Comparison of ENCODE assay signal across 8 cellular contexts in the genomic region with DNA sequence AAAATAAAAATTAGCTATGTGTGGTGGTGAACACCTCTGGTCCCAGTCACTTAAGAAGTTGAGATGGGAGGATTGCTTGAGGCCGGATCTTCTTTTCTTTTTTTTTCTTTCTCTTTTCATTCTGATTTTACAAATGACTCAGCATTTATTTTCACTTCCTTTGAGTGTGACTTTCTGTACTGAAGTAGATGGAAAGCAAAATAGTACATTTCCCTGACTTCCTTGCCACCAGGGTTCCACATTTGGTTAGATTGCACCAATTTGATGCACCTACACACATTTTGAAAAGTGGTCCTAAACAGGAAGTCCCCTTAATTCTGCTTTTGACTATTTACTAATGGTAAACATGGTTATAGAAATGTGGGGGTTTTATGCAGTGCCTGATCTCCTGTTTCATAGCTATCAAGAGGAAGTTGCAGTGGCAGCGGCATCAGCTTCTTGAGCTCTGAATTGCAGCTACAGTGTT. TPM values are rescaled to one million over a fixed set of nuclear protein-coding genes. Genes with fewer than 3 reads are reported as not detected.
DNase-seq lines count a peak whose midpoint lies in the region; ATAC-seq and TF ChIP-seq lines count a peak whose summit lies in the region.

No MANE protein-coding gene starts in this region.

- ATAC-seq in GM21381 (IDR thresholded peaks at IDR 0.05; ENCODE audit: unreplicated experiment) (peak; percentile 94), HG03521 (IDR thresholded peaks at IDR 0.05; ENCODE audit: unreplicated experiment) (peak; percentile 85)

- H3K4me3 Mint-ChIP-seq in activated naive CD8-positive, alpha-beta T cell treated with anti-CD3 and anti-CD28 coated beads for 36 hours: peak overlapping the region; percentile 38

- no peaks in the 10 kb centered on the region for H3K36me3 Mint-ChIP-seq in activated naive CD8-positive, alpha-beta T cell treated with anti-CD3 and anti-CD28 coated beads for 36 hours

- DNase-seq in GM10266 (ENCODE audit: extremely low spot score) (peak; percentile 42), midbrain (lab: John Stamatoyannopoulos, UW) (no peak), HT-29 (ENCODE audit: low spot score) (no peak), cortex of kidney (lab: John Stamatoyannopoulos, UW) (no peak), HuH-7 (ENCODE audit: low spot score) (no peak)
- DNase-seq in activated naive CD8-positive, alpha-beta T cell treated with anti-CD3 and anti-CD28 coated beads for 36 hours: no peak

- TF ChIP-seq CTCF in GM10266 (IDR thresholded peaks at IDR 0.05; ENCODE audit: control insufficient read depth, insufficient read depth, low read depth, missing control alignments): no peak

- H3K9me3 Mint-ChIP-seq in activated naive CD8-positive, alpha-beta T cell treated with anti-CD3 and anti-CD28 coated beads for 36 hours: no peaks in the 10 kb centered on the region

- H3K4me1 Mint-ChIP-seq in activated naive CD8-positive, alpha-beta T cell treated with anti-CD3 and anti-CD28 coated beads for 36 hours: peaks cover 13% of the 10 kb centered on the region

- peak overlapping the region; percentile 78 for H3K27ac Mint-ChIP-seq in activated naive CD8-positive, alpha-beta T cell treated with anti-CD3 and anti-CD28 coated beads for 36 hours

- peaks cover 17% of the 10 kb centered on the region for H3K27me3 Mint-ChIP-seq in activated naive CD8-positive, alpha-beta T cell treated with anti-CD3 and anti-CD28 coated beads for 36 hours

RNA-seq across cellular contexts. Expression of a gene that starts 13.0 kb away (rescaled TPM):
- 10 to 100 TPM; 21.2 to 21.3 TPM for total RNA-seq in activated naive CD8-positive, alpha-beta T cell treated with anti-CD3 and anti-CD28 coated beads for 36 hours
- 64.2 and 70.9 TPM in 2 replicates for total RNA-seq in HT-29 (2014; rRNA removed; shearing (Covaris generic))

RNA-seq across cellular contexts. Expression of a gene that starts 35.3 kb away (rescaled TPM):
- total RNA-seq in activated naive CD8-positive, alpha-beta T cell treated with anti-CD3 and anti-CD28 coated beads for 36 hours: under 1 TPM; 0.10 TPM
- total RNA-seq in HT-29 (2014; rRNA removed; shearing (Covaris generic)): not detected in 2 replicates
